1 cellular context compared by ENCODE assay signal in genomic region chr10:96255569-96256335, GRCh38.
TF ChIP-seq lines count a peak whose summit lies in the region.

No MANE protein-coding gene starts in this region.

TF ChIP-seq in WTC11, 78 proteins besides CTCF, POLR2A, EP300 and RAD21 (continued from another document):
- TF ChIP-seq ZNF532 (CRISPR knock-in tag; IDR thresholded peaks at IDR 0.05; ENCODE audit: borderline replicate concordance) (no peak), IRF2 (CRISPR knock-in tag; IDR thresholded peaks at IDR 0.05; ENCODE audit: borderline replicate concordance, low read depth) (no peak), MLX (CRISPR knock-in tag; IDR thresholded peaks at IDR 0.05) (no peak), HMGA2 (CRISPR knock-in tag; IDR thresholded peaks at IDR 0.05) (no peak), PRRX2 (CRISPR knock-in tag; IDR thresholded peaks at IDR 0.05) (no peak)
